Comparison of ENCODE assay signal across 1 cellular context in the genomic region with DNA sequence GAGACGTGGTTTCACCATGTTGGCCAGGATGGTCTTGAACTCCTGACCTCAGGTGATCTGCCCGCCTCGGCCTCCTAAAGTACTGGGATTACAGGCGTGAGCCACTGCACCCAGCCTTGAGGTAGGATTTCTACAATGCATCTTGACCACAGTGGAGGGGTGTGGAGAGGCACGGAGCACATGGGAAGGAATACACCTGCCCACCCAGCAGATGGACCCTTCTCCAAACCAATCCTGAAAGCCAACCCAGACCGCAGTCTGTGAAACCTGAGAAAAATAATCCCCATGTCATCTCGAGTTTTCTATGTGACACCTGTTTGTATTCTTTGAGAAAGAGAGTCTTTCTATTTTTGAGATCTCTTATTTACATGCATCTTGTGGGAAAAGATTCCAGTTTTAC.
TF ChIP-seq lines count a peak whose summit lies in the region.

No MANE protein-coding gene starts in this region.

TF ChIP-seq in GM23338, 12 proteins besides CTCF, POLR2A, EP300 and RAD21 (continued from another document):
- TF ChIP-seq, protein P1, sequence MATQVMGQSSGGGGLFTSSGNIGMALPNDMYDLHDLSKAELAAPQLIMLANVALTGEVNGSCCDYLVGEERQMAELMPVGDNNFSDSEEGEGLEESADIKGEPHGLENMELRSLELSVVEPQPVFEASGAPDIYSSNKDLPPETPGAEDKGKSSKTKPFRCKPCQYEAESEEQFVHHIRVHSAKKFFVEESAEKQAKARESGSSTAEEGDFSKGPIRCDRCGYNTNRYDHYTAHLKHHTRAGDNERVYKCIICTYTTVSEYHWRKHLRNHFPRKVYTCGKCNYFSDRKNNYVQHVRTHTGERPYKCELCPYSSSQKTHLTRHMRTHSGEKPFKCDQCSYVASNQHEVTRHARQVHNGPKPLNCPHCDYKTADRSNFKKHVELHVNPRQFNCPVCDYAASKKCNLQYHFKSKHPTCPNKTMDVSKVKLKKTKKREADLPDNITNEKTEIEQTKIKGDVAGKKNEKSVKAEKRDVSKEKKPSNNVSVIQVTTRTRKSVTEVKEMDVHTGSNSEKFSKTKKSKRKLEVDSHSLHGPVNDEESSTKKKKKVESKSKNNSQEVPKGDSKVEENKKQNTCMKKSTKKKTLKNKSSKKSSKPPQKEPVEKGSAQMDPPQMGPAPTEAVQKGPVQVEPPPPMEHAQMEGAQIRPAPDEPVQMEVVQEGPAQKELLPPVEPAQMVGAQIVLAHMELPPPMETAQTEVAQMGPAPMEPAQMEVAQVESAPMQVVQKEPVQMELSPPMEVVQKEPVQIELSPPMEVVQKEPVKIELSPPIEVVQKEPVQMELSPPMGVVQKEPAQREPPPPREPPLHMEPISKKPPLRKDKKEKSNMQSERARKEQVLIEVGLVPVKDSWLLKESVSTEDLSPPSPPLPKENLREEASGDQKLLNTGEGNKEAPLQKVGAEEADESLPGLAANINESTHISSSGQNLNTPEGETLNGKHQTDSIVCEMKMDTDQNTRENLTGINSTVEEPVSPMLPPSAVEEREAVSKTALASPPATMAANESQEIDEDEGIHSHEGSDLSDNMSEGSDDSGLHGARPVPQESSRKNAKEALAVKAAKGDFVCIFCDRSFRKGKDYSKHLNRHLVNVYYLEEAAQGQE (IDR thresholded peaks at IDR 0.05; ENCODE audit: unreplicated experiment), result no peak
- TF ChIP-seq JUNB (IDR thresholded peaks at IDR 0.05; ENCODE audit: unreplicated experiment) (no peak), EZH2phosphoT487 (IDR thresholded peaks at IDR 0.05; ENCODE audit: unreplicated experiment) (no peak), POLR2AphosphoS5 (IDR thresholded peaks at IDR 0.05; ENCODE audit: low read depth) (no peak), ZNF114 (CRISPR knock-in tag; IDR thresholded peaks at IDR 0.05) (no peak), ZNF331 (CRISPR knock-in tag; IDR thresholded peaks at IDR 0.05; ENCODE audit: low read depth) (no peak)
- TF ChIP-seq, protein P2, sequence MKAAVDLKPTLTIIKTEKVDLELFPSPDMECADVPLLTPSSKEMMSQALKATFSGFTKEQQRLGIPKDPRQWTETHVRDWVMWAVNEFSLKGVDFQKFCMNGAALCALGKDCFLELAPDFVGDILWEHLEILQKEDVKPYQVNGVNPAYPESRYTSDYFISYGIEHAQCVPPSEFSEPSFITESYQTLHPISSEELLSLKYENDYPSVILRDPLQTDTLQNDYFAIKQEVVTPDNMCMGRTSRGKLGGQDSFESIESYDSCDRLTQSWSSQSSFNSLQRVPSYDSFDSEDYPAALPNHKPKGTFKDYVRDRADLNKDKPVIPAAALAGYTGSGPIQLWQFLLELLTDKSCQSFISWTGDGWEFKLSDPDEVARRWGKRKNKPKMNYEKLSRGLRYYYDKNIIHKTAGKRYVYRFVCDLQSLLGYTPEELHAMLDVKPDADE (IDR thresholded peaks at IDR 0.05), result no peak
TF ChIP-seq in GM23338: peak in this region for 0.
